ENCODE assay signal across 8 cellular contexts in the genomic region with DNA sequence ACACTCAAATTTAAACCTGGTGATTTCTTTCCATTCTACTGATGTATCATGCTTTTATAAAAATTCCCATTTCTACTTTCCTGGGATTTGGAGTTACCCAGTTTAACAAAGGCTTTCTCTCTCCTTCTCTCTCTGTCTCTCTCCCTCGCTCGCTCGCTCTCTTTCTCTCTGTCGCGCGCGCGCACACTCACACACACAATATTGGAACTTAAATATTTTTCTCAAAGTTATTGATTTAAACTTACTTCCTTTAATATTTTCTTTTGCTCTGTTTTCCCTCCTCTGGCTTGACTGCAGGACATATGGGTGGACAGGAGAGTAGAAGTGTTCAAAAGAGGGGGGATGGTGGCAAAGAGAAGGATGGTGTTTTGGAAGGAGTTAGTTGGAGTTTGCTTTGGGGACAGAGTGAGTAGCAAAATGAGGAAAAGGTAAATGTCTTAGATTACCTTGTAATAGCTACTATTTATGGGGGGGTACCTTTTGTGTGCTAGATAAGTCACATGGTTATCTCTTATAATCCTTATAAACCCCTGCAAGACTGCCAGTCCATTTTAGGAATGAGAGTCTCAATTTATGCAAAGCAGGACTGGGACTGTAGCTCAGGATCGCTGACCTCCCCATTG.
DNase-seq lines count a peak whose midpoint lies in the region; FAIRE-seq and TF ChIP-seq lines count a peak whose summit lies in the region.

No MANE protein-coding gene starts in this region.

- TF ChIP-seq CTCF in coronary artery (IDR thresholded peaks at IDR 0.05) = no peak

- DNase-seq in GM19239 (ENCODE audit: insufficient read length, low spot score) (no peak), NCI-H69 (lab: John Stamatoyannopoulos, UW) (peak; percentile 57), coronary artery (ENCODE audit: low spot score) (no peak), retina (no peak), SHP77 treated with DMSO at 0.1 percent for 48 hours (lab: John Stamatoyannopoulos, UW) (no peak)
- no peak for DNase-seq in stimulated activated CD8-positive, alpha-beta memory T cell treated with anti-CD3 and anti-CD28 coated beads, Interleukin-4, amount 100 ng/mL, for 48 hours
- DNase-seq in activated effector memory CD4-positive, alpha-beta T cell treated with anti-CD3 and anti-CD28 coated beads, Interleukin-2, amount 50 U/mL, for 16 hours = no peak

- no peaks in the 10 kb centered on the region for H3K9me3 ChIP-seq in muscle layer of duodenum (ENCODE audit: control insufficient read depth in 1 of 2, low read length in 2 of 2)

- FAIRE-seq in GM19239 (lab: Jason Lieb, UNC) = peak; percentile 64

- H3K4me3 ChIP-seq in coronary artery (peak overlapping the region; percentile 94), muscle layer of duodenum (ENCODE audit: low read depth in 1 of 2, low read length in 2 of 2) (peak overlapping the region; percentile 68 to 99)

- H3K36me3 ChIP-seq in muscle layer of duodenum (ENCODE audit: control insufficient read depth in 1 of 2, insufficient read depth in 2 of 2, low read length in 2 of 2) = no peaks in the 10 kb centered on the region

- peaks cover 19 to 22% of the 10 kb centered on the region in 2 donors for H3K4me1 ChIP-seq in muscle layer of duodenum (ENCODE audit: control insufficient read depth in 1 of 2, insufficient read depth in 2 of 2, low read length in 2 of 2)

- H3K27ac ChIP-seq in coronary artery (peak overlapping the region; percentile 83 to 90), muscle layer of duodenum (ENCODE audit: low read length) (peak overlapping the region; percentile 96)

- no peaks in the 10 kb centered on the region for H3K27me3 ChIP-seq in muscle layer of duodenum (ENCODE audit: low read depth, low read length)
